Comparison of ENCODE assay signal across 28 cellular contexts in the genomic region with DNA sequence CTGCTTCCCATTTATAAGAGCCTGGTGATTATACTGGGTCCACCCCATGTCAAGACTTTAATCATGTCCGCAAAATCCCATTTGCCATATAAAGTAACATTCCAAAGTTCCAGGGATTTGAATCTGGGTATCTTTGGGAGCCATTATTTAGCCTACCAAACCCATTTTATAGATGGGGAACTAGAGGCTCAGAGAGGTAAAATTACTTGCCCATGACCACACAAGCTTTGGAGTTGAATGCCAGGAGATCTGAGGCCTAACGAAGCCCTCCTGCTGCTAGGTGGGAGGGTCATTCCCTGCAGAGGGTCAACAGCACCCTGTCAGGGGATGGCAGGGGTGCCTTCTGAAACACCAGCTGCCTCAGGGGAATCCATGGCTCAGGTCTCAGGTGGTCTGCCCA.
"Had no signal": no experiment of that assay in that cellular context is flagged by ENCODE, and none has a peak within 500 bp of the region (broad histone marks: within the 10 kb centered on the region; RNA-seq: fewer than 3 reads in every experiment).

No MANE protein-coding gene starts in this region.

- H3K27ac Mint-ChIP-seq: activated CD8-positive, alpha-beta T cell treated with anti-CD3 and anti-CD28 coated beads, Interleukin-2, amount 10 ng/mL, durations not matched to agents 7 days and 5 days; activated T-helper 1 cell treated with anti-CD3 and anti-CD28 coated beads, Interleukin-12 subunit alpha, Interleukin-12 subunit beta, Interleukin-2, Interleukin-4 antibody, amounts not matched to agents 30 ng/mL and 10 ng/mL and 1 ng/mL, durations not matched to agents 14 hours and 24 hours and 36 hours; effector memory CD8-positive, alpha-beta T cell; natural killer cell treated with Interleukin-12 subunit alpha and Interleukin-12 subunit beta and Interleukin-15 and Interleukin-18, amount 100 ng/mL, for 72 hours; T-helper 17 cell had no signal

- H3K4me3 ChIP-seq: colonic mucosa, dorsolateral prefrontal cortex, left lung, lung, sigmoid colon, smooth muscle cell, testis, upper lobe of right lung had no signal

- H3K4me3 Mint-ChIP-seq: activated CD8-positive, alpha-beta T cell treated with anti-CD3 and anti-CD28 coated beads, Interleukin-2, amount 10 ng/mL, durations not matched to agents 7 days and 5 days; activated T-helper 1 cell treated with anti-CD3 and anti-CD28 coated beads, Interleukin-12 subunit alpha, Interleukin-12 subunit beta, Interleukin-2, Interleukin-4 antibody, amounts not matched to agents 30 ng/mL and 10 ng/mL and 1 ng/mL, durations not matched to agents 14 hours and 24 hours and 36 hours; effector memory CD8-positive, alpha-beta T cell; natural killer cell treated with Interleukin-12 subunit alpha and Interleukin-12 subunit beta and Interleukin-15 and Interleukin-18, amount 100 ng/mL, for 72 hours; T-helper 17 cell had no signal

- H3K36me3 Mint-ChIP-seq: natural killer cell treated with Interleukin-12 subunit alpha and Interleukin-12 subunit beta and Interleukin-15 and Interleukin-18, amount 100 ng/mL, for 72 hours had no signal

- H3K4me1 ChIP-seq: colonic mucosa had no signal

- H3K27ac ChIP-seq: colonic mucosa, dorsolateral prefrontal cortex, left lung, sigmoid colon, testis, upper lobe of right lung had no signal

- H3K9me3 ChIP-seq: colonic mucosa, left lung, sigmoid colon, testis, upper lobe of right lung had no signal

- H3K27me3 Mint-ChIP-seq: effector memory CD8-positive, alpha-beta T cell; natural killer cell treated with Interleukin-12 subunit alpha and Interleukin-12 subunit beta and Interleukin-15 and Interleukin-18, amount 100 ng/mL, for 72 hours; T-helper 17 cell had no signal

- DNase-seq: activated CD4-positive, alpha-beta T cell treated with anti-CD3 and anti-CD28 coated beads, Interleukin-2, amount 50 U/mL, for 1 hour; activated CD4-positive, CD25-positive, alpha-beta regulatory T cell treated with anti-CD3 and anti-CD28 coated beads, Interleukin-2, amount 50 U/mL, for 72 hours; activated CD8-positive, alpha-beta T cell treated with anti-CD3 and anti-CD28 coated beads, Interleukin-2, amount 10 ng/mL, durations not matched to agents 7 days and 5 days; activated gamma-delta T cell; activated naive CD4-positive, alpha-beta T cell treated with anti-CD3 and anti-CD28 coated beads, Interleukin-2, amount 50 U/mL, for 16 hours; aorta; dorsolateral prefrontal cortex; effector memory CD8-positive, alpha-beta T cell; foreskin melanocyte; glutamatergic neuron; hippocampal formation; kidney glomerular epithelial cell; occipital lobe; posterior cingulate gyrus; sigmoid colon; stimulated activated CD4-positive, alpha-beta T cell treated with anti-CD3 and anti-CD28 coated beads, Interleukin-15, amount 100 ng/mL, for 24 hours; stimulated activated CD4-positive, alpha-beta T cell treated with anti-CD3 and anti-CD28 coated beads, Interleukin-2, amount 100 ng/mL, for 48 hours; stimulated activated CD8-positive, alpha-beta memory T cell treated with anti-CD3 and anti-CD28 coated beads, Interleukin-4, amount 100 ng/mL, for 48 hours; stimulated activated naive CD4-positive, alpha-beta T cell; T-helper 17 cell; testis; upper lobe of right lung had no signal

- H3K9me3 Mint-ChIP-seq: activated T-helper 1 cell treated with anti-CD3 and anti-CD28 coated beads, Interleukin-12 subunit alpha, Interleukin-12 subunit beta, Interleukin-2, Interleukin-4 antibody, amounts not matched to agents 30 ng/mL and 10 ng/mL and 1 ng/mL, durations not matched to agents 14 hours and 24 hours and 36 hours; effector memory CD8-positive, alpha-beta T cell; natural killer cell treated with Interleukin-12 subunit alpha and Interleukin-12 subunit beta and Interleukin-15 and Interleukin-18, amount 100 ng/mL, for 72 hours had no signal

- H3K4me2 ChIP-seq: smooth muscle cell had no signal

- H3K36me3 ChIP-seq: colonic mucosa, left lung, upper lobe of right lung had no signal

- H3K27me3 ChIP-seq: colonic mucosa, dorsolateral prefrontal cortex, left lung, sigmoid colon, testis, upper lobe of right lung had no signal
